In the genomic region with DNA sequence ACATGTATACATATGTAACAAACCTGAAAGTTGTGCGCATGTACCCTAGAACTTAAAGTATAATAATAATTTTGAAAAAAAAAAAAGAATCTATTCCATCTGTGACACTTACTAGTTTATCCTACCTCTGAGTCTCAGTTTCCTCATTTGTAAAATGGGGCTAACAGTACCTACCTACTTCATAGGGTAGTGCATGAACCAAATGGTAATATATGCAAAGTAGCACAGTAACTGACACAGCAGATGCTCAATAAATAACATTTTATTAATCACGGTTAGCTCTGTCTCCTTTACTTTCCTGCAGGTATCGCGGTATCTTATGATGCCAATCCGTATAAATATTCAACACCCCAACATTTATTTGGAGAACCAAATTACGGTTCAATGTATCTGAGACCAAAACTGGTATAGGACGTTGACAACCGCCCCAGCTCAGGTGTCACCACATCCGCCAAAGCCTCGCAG, we compare ENCODE assay signal across 8 cellular contexts. TPM values are rescaled to one million over a fixed set of nuclear protein-coding genes. Genes with fewer than 3 reads are reported as not detected.
DNase-seq lines count a peak whose midpoint lies in the region; ATAC-seq, FAIRE-seq and TF ChIP-seq lines count a peak whose summit lies in the region.

No MANE protein-coding gene starts in this region.

- 4 to 6% (median 6%) methylated on average over 10 of the region's 10 CpGs for WGBS in ovary, 3 donors

- H3K27me3 Mint-ChIP-seq in effector memory CD8-positive, alpha-beta T cell, result no peaks in the 10 kb centered on the region

- H3K27me3 ChIP-seq in right atrium auricular region, result no peaks in the 10 kb centered on the region
- H3K27me3 ChIP-seq in ovary, result no peaks in the 10 kb centered on the region

- no peak for DNase-seq in right atrium auricular region (ENCODE audit: low spot score)
- no peak for DNase-seq in left ventricle myocardium superior
- peak; percentile 53 for DNase-seq in MV-4-11 (lab: John Stamatoyannopoulos, UW)
- DNase-seq in effector memory CD8-positive, alpha-beta T cell, result no peak
- no peak for DNase-seq in ovary
- no peak for DNase-seq in NCI-H748 (lab: John Stamatoyannopoulos, UW; ENCODE audit: unreplicated experiment)
- no peak for DNase-seq in nucleus accumbens (lab: John Stamatoyannopoulos, UW)
- no peak for DNase-seq in D721Med (ENCODE audit: insufficient read length, low spot score)

- peaks cover 35% of the 10 kb centered on the region in 2 donors for H3K4me1 Mint-ChIP-seq in effector memory CD8-positive, alpha-beta T cell (ENCODE audit: low read depth in 2 of 2)

- H3K9me3 ChIP-seq in right atrium auricular region (no peaks in the 10 kb centered on the region), ovary (no peaks in the 10 kb centered on the region)

- intact Hi-C loops in left ventricle myocardium superior (cut with micrococcal nuclease), result no loop called here
- intact Hi-C loops in ovary (cut with DNase I), result loop anchor here in 1 of 4 donors (5.0 kb wide), 1 partner anchor 102 kb away; a partner anchor contains a TSS

- no peak for ATAC-seq in left ventricle myocardium superior
- peak; percentile 1 for ATAC-seq in effector memory CD8-positive, alpha-beta T cell (replicated peaks)

- H3K4me3 Mint-ChIP-seq in effector memory CD8-positive, alpha-beta T cell, result peak overlapping the region; percentile 87 to 99

- TF ChIP-seq POLR2A in ovary (IDR thresholded peaks at IDR 0.05), result no peak

- TF ChIP-seq CTCF in right atrium auricular region (IDR thresholded peaks at IDR 0.05), result no peak
- no peak for TF ChIP-seq CTCF in ovary (IDR thresholded peaks at IDR 0.05)
- no peak for TF ChIP-seq CTCF in D721Med (IDR thresholded peaks at IDR 0.05; ENCODE audit: insufficient read depth, missing control alignments)

- H3K4me1 ChIP-seq in right atrium auricular region, result peaks cover 0 to 41% of the 10 kb centered on the region in 2 donors
- H3K4me1 ChIP-seq in ovary (ENCODE audit: insufficient read depth), result peaks cover 8% of the 10 kb centered on the region

- H3K36me3 ChIP-seq in right atrium auricular region (no peaks in the 10 kb centered on the region), ovary (no peaks in the 10 kb centered on the region)

- H3K27ac Mint-ChIP-seq in effector memory CD8-positive, alpha-beta T cell, result peak overlapping the region; percentile 99 to 100

- peaks cover 40% of the 10 kb centered on the region for H3K36me3 Mint-ChIP-seq in effector memory CD8-positive, alpha-beta T cell (ENCODE audit: insufficient read depth)

- TF ChIP-seq EP300 in ovary (IDR thresholded peaks at IDR 0.05), result no peak

- H3K4me3 ChIP-seq in right atrium auricular region, result peak overlapping the region; percentile 81 to 97
- peak overlapping the region; percentile 92 for H3K4me3 ChIP-seq in ovary

- no peaks in the 10 kb centered on the region for H3K9me3 Mint-ChIP-seq in effector memory CD8-positive, alpha-beta T cell

- FAIRE-seq in D721Med (lab: Jason Lieb, UNC), result no peak

- H3K27ac ChIP-seq in right atrium auricular region, result peak overlapping the region; percentile 94 to 97
- peak overlapping the region; percentile 62 to 93 for H3K27ac ChIP-seq in ovary

RNA-seq across cellular contexts. Expression of a gene that starts 0.7 kb away (rescaled TPM):
- total RNA-seq in right atrium auricular region, result 100 to 1,000 TPM; 261 to 325 TPM
- 266 TPM for total RNA-seq in left ventricle myocardium superior
- total RNA-seq in ovary, result 100 to 1,000 TPM; 172 to 446 (median 287) TPM
- polyA plus RNA-seq in ovary, result 100 to 1,000 TPM; 164 to 315 TPM

RNA-seq across cellular contexts. Expression of a gene that starts 48.9 kb away (rescaled TPM):
- total RNA-seq in right atrium auricular region, result 10 to 100 TPM; 45.7 to 49.2 TPM
- 119 TPM for total RNA-seq in left ventricle myocardium superior
- 100 to 1,000 TPM in 4 of 7 donors, 10 to 100 TPM in 3; 58.1 to 140 (median 117) TPM for total RNA-seq in ovary
- 100 to 1,000 TPM in 1 of 2 donors, 10 to 100 TPM in 1; 57.0 to 105 TPM for polyA plus RNA-seq in ovary
